In genomic region chr1:183039330-183039729, GRCh38 we compare ENCODE assay signal across 11 cellular contexts. TPM values are rescaled to one million over a fixed set of nuclear protein-coding genes. Genes with fewer than 3 reads are reported as not detected.
DNase-seq lines count a peak whose midpoint lies in the region; ATAC-seq and TF ChIP-seq lines count a peak whose summit lies in the region.
"Had no signal": no experiment of that assay in that cellular context is flagged by ENCODE, and none has a peak within 500 bp of the region (broad histone marks: within the 10 kb centered on the region; RNA-seq: fewer than 3 reads in every experiment).

No MANE protein-coding gene starts in this region.

- H3K27me3 ChIP-seq in left ventricle myocardium inferior (ENCODE audit: low read depth) (no peaks in the 10 kb centered on the region), endodermal cell (ENCODE audit: control insufficient read depth, insufficient read depth, low read length, poor library complexity, severe bottlenecking) (no peaks in the 10 kb centered on the region), neural progenitor cell (no peaks in the 10 kb centered on the region), ovary (no peaks in the 10 kb centered on the region)

- H3K27ac ChIP-seq in left ventricle myocardium inferior (replicated peaks) (peak overlapping the region; percentile 70), endodermal cell (ENCODE audit: low read depth, low read length) (peak overlapping the region; percentile 68), neural progenitor cell (no peak overlapping the region), ovary (no peak overlapping the region)

- peak overlapping the region; percentile 20 for H3K4me3 ChIP-seq in left ventricle myocardium inferior
- no peak overlapping the region for H3K4me3 ChIP-seq in endodermal cell (ENCODE audit: low read length)
- no peak overlapping the region for H3K4me3 ChIP-seq in neural progenitor cell
- no peak overlapping the region for H3K4me3 ChIP-seq in ovary

- no peak for DNase-seq in left ventricle myocardium inferior
- DNase-seq in left cardiac atrium = no peak
- no peak for DNase-seq in endodermal cell
- no peak for DNase-seq in neural progenitor cell (ENCODE audit: low spot score)
- DNase-seq in stimulated activated naive CD4-positive, alpha-beta T cell treated with Interleukin-2 at 50 U/mL for 16 hours (lab: John Stamatoyannopoulos, UW) = no peak
- no peak for DNase-seq in ovary
- no peak for DNase-seq in activated CD4-positive, alpha-beta T cell treated with anti-CD3 and anti-CD28 coated beads for 4 hours
- DNase-seq: activated CD4-positive, alpha-beta memory T cell treated with anti-CD3 and anti-CD28 coated beads for 36 hours; aorta had no signal

- H2AFZ ChIP-seq in neural progenitor cell (replicated peaks) = no peak overlapping the region

- TF ChIP-seq POLR2A in ovary (IDR thresholded peaks at IDR 0.05) = no peak

- no peaks in the 10 kb centered on the region for H3K27me3 Mint-ChIP-seq in endodermal cell (ENCODE audit: insufficient read depth)
- peaks cover 2% of the 10 kb centered on the region for H3K27me3 Mint-ChIP-seq in neural progenitor cell (ENCODE audit: insufficient read depth, low read depth)

- H3K36me3 Mint-ChIP-seq in endodermal cell (ENCODE audit: low read depth) = no peaks in the 10 kb centered on the region
- H3K36me3 Mint-ChIP-seq in neural progenitor cell = peaks cover 7% of the 10 kb centered on the region
- H3K36me3 Mint-ChIP-seq: activated CD4-positive, alpha-beta memory T cell treated with anti-CD3 and anti-CD28 coated beads for 36 hours had no signal

- H3K9me3 Mint-ChIP-seq in endodermal cell = no peaks in the 10 kb centered on the region
- no peaks in the 10 kb centered on the region for H3K9me3 Mint-ChIP-seq in neural progenitor cell
- H3K9me3 Mint-ChIP-seq: activated CD4-positive, alpha-beta memory T cell treated with anti-CD3 and anti-CD28 coated beads for 36 hours; activated T-helper 2 cell treated with anti-CD3 and anti-CD28 coated beads, Interferon-gamma antibody, Interleukin-2, Interleukin-4, amounts not matched to agents 10 μg/mL and 5 μg/mL and 100 μg/mL, durations not matched to agents 14 hours and 24 hours and 36 hours had no signal

- 89 to 90% methylated on average over 4 of the region's 4 CpGs for WGBS in endodermal cell (ENCODE audit: insufficient coverage in 1 of 2, insufficient read length in 1 of 2), 2 experiments
- WGBS in ovary, 3 donors = 32 to 49% (median 47%) methylated on average over 4 of the region's 4 CpGs

- H3K36me3 ChIP-seq in left ventricle myocardium inferior (peaks cover 6% of the 10 kb centered on the region), endodermal cell (ENCODE audit: control insufficient read depth, insufficient read depth, low read length) (no peaks in the 10 kb centered on the region), neural progenitor cell (no peaks in the 10 kb centered on the region), ovary (no peaks in the 10 kb centered on the region)

- H3K9me3 ChIP-seq in left ventricle myocardium inferior (replicated peaks) = no peaks in the 10 kb centered on the region
- H3K9me3 ChIP-seq in endodermal cell (ENCODE audit: control insufficient read depth, low read length) = no peaks in the 10 kb centered on the region
- no peaks in the 10 kb centered on the region for H3K9me3 ChIP-seq in neural progenitor cell (ENCODE audit: low read depth)
- no peaks in the 10 kb centered on the region for H3K9me3 ChIP-seq in ovary

- H3F3A ChIP-seq in neural progenitor cell (ENCODE audit: low read depth) = peaks cover 13% of the 10 kb centered on the region

- H3K27ac Mint-ChIP-seq in endodermal cell (no peak overlapping the region), neural progenitor cell (peak overlapping the region; percentile 99)
- H3K27ac Mint-ChIP-seq: activated CD4-positive, alpha-beta memory T cell treated with anti-CD3 and anti-CD28 coated beads for 36 hours; activated T-helper 2 cell treated with anti-CD3 and anti-CD28 coated beads, Interferon-gamma antibody, Interleukin-2, Interleukin-4, amounts not matched to agents 10 μg/mL and 5 μg/mL and 100 μg/mL, durations not matched to agents 14 hours and 24 hours and 36 hours had no signal

- no peak for TF ChIP-seq EP300 in ovary (IDR thresholded peaks at IDR 0.05)

- H3K4me3 Mint-ChIP-seq in endodermal cell (no peak overlapping the region), neural progenitor cell (peak overlapping the region; percentile 73)
- H3K4me3 Mint-ChIP-seq: activated CD4-positive, alpha-beta memory T cell treated with anti-CD3 and anti-CD28 coated beads for 36 hours had no signal

- peaks cover 65% of the 10 kb centered on the region for H3K79me2 ChIP-seq in neural progenitor cell (ENCODE audit: low read depth)

- no peaks in the 10 kb centered on the region for H4K20me1 ChIP-seq in neural progenitor cell (ENCODE audit: low read depth)

- H3K4me1 Mint-ChIP-seq in endodermal cell = peaks cover 34% of the 10 kb centered on the region
- H3K4me1 Mint-ChIP-seq in neural progenitor cell = peaks cover 81% of the 10 kb centered on the region

- H3K4me1 ChIP-seq in left ventricle myocardium inferior = peaks cover 96% of the 10 kb centered on the region
- H3K4me1 ChIP-seq in endodermal cell (ENCODE audit: control insufficient read depth, insufficient read depth, low read length) = no peaks in the 10 kb centered on the region
- H3K4me1 ChIP-seq in neural progenitor cell = peaks cover 48% of the 10 kb centered on the region
- peaks cover 10% of the 10 kb centered on the region for H3K4me1 ChIP-seq in ovary (ENCODE audit: insufficient read depth)

- ATAC-seq in left cardiac atrium = no peak
- ATAC-seq in HG03139 (IDR thresholded peaks at IDR 0.05; ENCODE audit: unreplicated experiment) = no peak

- TF ChIP-seq CTCF in left ventricle myocardium inferior (IDR thresholded peaks at IDR 0.05; ENCODE audit: borderline replicate concordance) (no peak), endodermal cell (conservative IDR thresholded peaks at IDR 0.05) (no peak), neural progenitor cell (IDR thresholded peaks at IDR 0.05) (no peak), ovary (IDR thresholded peaks at IDR 0.05) (no peak)

- intact Hi-C loops in left ventricle myocardium inferior (cut with micrococcal nuclease) = no loop called here
- intact Hi-C loops in left cardiac atrium (cut with DNase I) = no loop called here
- intact Hi-C loops in ovary (cut with DNase I) = no loop called here

- no peak overlapping the region for H3K4me2 ChIP-seq in neural progenitor cell

- no peak overlapping the region for H3K9ac ChIP-seq in endodermal cell (ENCODE audit: extremely low read depth, low read length, poor library complexity, severe bottlenecking)
- no peak overlapping the region for H3K9ac ChIP-seq in neural progenitor cell

RNA-seq across cellular contexts. Expression of gene LAMC1, which starts 16.1 kb away (rescaled TPM):
- total RNA-seq in left ventricle myocardium inferior = 84.1 TPM
- 100 to 1,000 TPM; 108 to 126 TPM for total RNA-seq in left cardiac atrium
- 10 to 100 TPM; 47.9 to 58.8 TPM for total RNA-seq in endodermal cell
- polyA plus RNA-seq in endodermal cell (2013, experiment 1 of 2) = 63.8 TPM
- polyA plus RNA-seq in endodermal cell (2013, experiment 2 of 2) = 78.1 TPM
- total RNA-seq in neural progenitor cell (ENCODE audit: low replicate concordance) = 72.8 and 90.2 TPM in 2 replicates
- 10 to 100 TPM; 59.9 to 97.3 (median 85.2) TPM for total RNA-seq in ovary
- 100 to 1,000 TPM in 1 of 2 donors, 10 to 100 TPM in 1; 51.3 to 205 TPM for polyA plus RNA-seq in ovary

Comparison
In these comparisons a context has a peak if more than half of its experiments do, and no peak if none do; other contexts are left out.
1. H3K27ac ChIP-seq: peak in left ventricle myocardium inferior (single experiment) and endodermal cell (single experiment); none in neural progenitor cell (single experiment) and ovary (0 of 2).